In the genomic region with DNA sequence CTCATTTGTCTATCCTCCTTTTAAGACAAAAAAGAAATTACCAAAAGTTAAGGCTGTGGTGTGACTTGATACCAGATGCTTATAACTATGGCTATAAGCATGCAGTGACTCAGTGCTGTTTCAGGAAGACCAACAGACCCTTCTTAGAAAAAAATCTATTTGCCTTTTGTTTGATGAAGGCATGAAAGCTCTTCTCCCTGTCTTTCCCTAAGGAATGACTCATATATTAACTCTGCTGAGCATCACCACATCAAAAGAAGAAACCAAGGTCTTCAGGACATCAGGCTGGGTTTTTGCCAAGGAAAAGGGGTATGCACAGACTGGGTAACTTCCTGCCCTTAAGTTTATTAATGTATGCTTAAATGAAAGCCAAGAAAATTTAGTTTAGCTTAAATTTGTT, we compare ENCODE assay signal across 8 cellular contexts. TPM values are rescaled to one million over a fixed set of nuclear protein-coding genes. Genes with fewer than 3 reads are reported as not detected.
DNase-seq lines count a peak whose midpoint lies in the region; ATAC-seq, FAIRE-seq and TF ChIP-seq lines count a peak whose summit lies in the region.

No MANE protein-coding gene starts in this region.

- TF ChIP-seq POLR2A in stomach (IDR thresholded peaks at IDR 0.05) (no peak), GM12891 (IDR thresholded peaks at IDR 0.05; ENCODE audit: low read depth, low read length) (no peak)

- peaks cover 4% of the 10 kb centered on the region for H3K9me3 Mint-ChIP-seq in activated CD8-positive, alpha-beta memory T cell treated with anti-CD3 and anti-CD28 coated beads, Interleukin-2, amount 10 ng/mL, durations not matched to agents 7 days and 5 days (ENCODE audit: low read depth)
- H3K9me3 Mint-ChIP-seq in activated B cell treated with CpG ODN at 0.5 μM for 24 hours: peaks cover 1% of the 10 kb centered on the region

- H3K36me3 Mint-ChIP-seq in activated CD8-positive, alpha-beta memory T cell treated with anti-CD3 and anti-CD28 coated beads, Interleukin-2, amount 10 ng/mL, durations not matched to agents 7 days and 5 days: peaks cover 19% of the 10 kb centered on the region
- peaks cover 24% of the 10 kb centered on the region for H3K36me3 Mint-ChIP-seq in activated B cell treated with CpG ODN at 0.5 μM for 24 hours (ENCODE audit: low read depth)

- no peaks in the 10 kb centered on the region for H3K27me3 Mint-ChIP-seq in activated CD8-positive, alpha-beta memory T cell treated with anti-CD3 and anti-CD28 coated beads, Interleukin-2, amount 10 ng/mL, durations not matched to agents 7 days and 5 days
- H3K27me3 Mint-ChIP-seq in activated B cell treated with CpG ODN at 0.5 μM for 24 hours: no peaks in the 10 kb centered on the region

- FAIRE-seq in GM12891 (lab: Jason Lieb, UNC): no peak

- CTCF ChIA-PET in activated CD8-positive, alpha-beta memory T cell treated with anti-CD3 and anti-CD28 coated beads, Interleukin-2, amount 10 ng/mL, durations not matched to agents 7 days and 5 days (lab: Charles Lee): interaction anchor here (0.9 to 5.5 kb wide), 18 partner anchors 9 to 282 kb away, joined by 3 to 71 read pairs (median 9); a partner anchor contains a TSS
- CTCF ChIA-PET in activated B cell treated with CpG ODN at 0.5 μM for 24 hours (lab: Charles Lee): interaction anchor here (0.6 to 4.3 kb wide), 10 partner anchors 9 to 94 kb away, joined by 3 to 53 read pairs (median 10); no protein-coding TSS in a partner anchor

- H3K27ac Mint-ChIP-seq in activated CD8-positive, alpha-beta memory T cell treated with anti-CD3 and anti-CD28 coated beads, Interleukin-2, amount 10 ng/mL, durations not matched to agents 7 days and 5 days: peak overlapping the region; percentile 84
- peak overlapping the region; percentile 56 for H3K27ac Mint-ChIP-seq in activated B cell treated with CpG ODN at 0.5 μM for 24 hours

- peak; percentile 42 for ATAC-seq in activated CD8-positive, alpha-beta memory T cell treated with anti-CD3 and anti-CD28 coated beads, Interleukin-2, amount 10 ng/mL, durations not matched to agents 7 days and 5 days
- no peak for ATAC-seq in activated B cell treated with CpG ODN at 0.5 μM for 24 hours (ENCODE audit: low read depth)

- intact Hi-C loops in activated B cell treated with CpG ODN at 0.5 μM for 24 hours (cut with micrococcal nuclease): loop anchor here (5.0 kb wide), 1 partner anchor 158 kb away; no protein-coding TSS in a partner anchor
- intact Hi-C loops in stomach (cut with DNase I; ENCODE audit: low total_unique reads): loop anchor here (10.0 kb wide), 1 partner anchor 110 kb away; no protein-coding TSS in a partner anchor

- H3K27ac ChIP-seq in stomach: peak overlapping the region in 4 of 5 donors; percentile 58 to 73 (median 66)

- TF ChIP-seq CTCF in activated B cell treated with CpG ODN at 0.5 μM for 24 hours (IDR thresholded peaks at IDR 0.05): no peak
- TF ChIP-seq CTCF in foreskin fibroblast (IDR thresholded peaks at IDR 0.05; ENCODE audit: low read depth, low read length): no peak
- TF ChIP-seq CTCF in stomach (IDR thresholded peaks at IDR 0.05): no peak

- H3K9me3 ChIP-seq in stomach: peaks cover 0 to 5% (median 0%) of the 10 kb centered on the region in 4 donors

- no peak for DNase-seq in activated CD8-positive, alpha-beta memory T cell treated with anti-CD3 and anti-CD28 coated beads, Interleukin-2, amount 10 ng/mL, durations not matched to agents 7 days and 5 days
- DNase-seq in activated CD8-positive, alpha-beta memory T cell treated with anti-CD3 and anti-CD28 coated beads, Interleukin-2, amount 50 U/mL, for 48 hours: no peak
- DNase-seq in activated B cell treated with CpG ODN at 0.5 μM for 24 hours (no peak), foreskin fibroblast (peak; percentile 89 to 92), stomach (no peak), GM12891 (ENCODE audit: insufficient read length, low spot score) (no peak), 8988T (no peak)
- DNase-seq in NK-92 treated with Interleukin-12 subunit alpha and Interleukin-12 subunit beta, amount 100 ng/mL, for 24 hours (lab: John Stamatoyannopoulos, UW): no peak

- peaks cover 65% of the 10 kb centered on the region for H3K4me1 Mint-ChIP-seq in activated CD8-positive, alpha-beta memory T cell treated with anti-CD3 and anti-CD28 coated beads, Interleukin-2, amount 10 ng/mL, durations not matched to agents 7 days and 5 days
- H3K4me1 Mint-ChIP-seq in activated B cell treated with CpG ODN at 0.5 μM for 24 hours: peaks cover 18% of the 10 kb centered on the region

- peak overlapping the region; percentile 50 for H3K4me3 Mint-ChIP-seq in activated CD8-positive, alpha-beta memory T cell treated with anti-CD3 and anti-CD28 coated beads, Interleukin-2, amount 10 ng/mL, durations not matched to agents 7 days and 5 days
- no peak overlapping the region for H3K4me3 Mint-ChIP-seq in activated B cell treated with CpG ODN at 0.5 μM for 24 hours

- TF ChIP-seq EP300 in stomach (IDR thresholded peaks at IDR 0.05): no peak

- H3K36me3 ChIP-seq in stomach: peaks cover 0 to 23% (median 10%) of the 10 kb centered on the region in 4 donors

- no peak overlapping the region for H3K4me3 ChIP-seq in foreskin fibroblast (ENCODE audit: low read depth in 1 of 2, low read length in 2 of 2)
- H3K4me3 ChIP-seq in stomach: no peak overlapping the region

- peaks cover 4 to 62% (median 18%) of the 10 kb centered on the region in 4 donors for H3K4me1 ChIP-seq in stomach

- no peaks in the 10 kb centered on the region for H3K27me3 ChIP-seq in stomach

- POLR2A ChIA-PET in activated B cell treated with CpG ODN at 0.5 μM for 24 hours (lab: Charles Lee): interaction anchor here (0.6 to 6.6 kb wide), 11 partner anchors 13 to 157 kb away, joined by 3 to 137 read pairs (median 11); no protein-coding TSS in a partner anchor

TF ChIP-seq in GM12891, 5 proteins besides CTCF, POLR2A, EP300 and RAD21:
- TF ChIP-seq POU2F2 (IDR thresholded peaks at IDR 0.05; ENCODE audit: low read depth, low read length) (no peak), SPI1 (IDR thresholded peaks at IDR 0.05; ENCODE audit: low read depth, low read length) (no peak), PAX5 (IDR thresholded peaks at IDR 0.05; ENCODE audit: insufficient read depth, low read length, severe bottlenecking) (no peak), POLR2AphosphoS5 (IDR thresholded peaks at IDR 0.05; ENCODE audit: low read depth, low read length) (no peak), TAF1 (IDR thresholded peaks at IDR 0.05; ENCODE audit: low read depth, low read length) (no peak)

RNA-seq across cellular contexts. Expression of a gene that starts 47.1 kb away (rescaled TPM):
- 100 to 1,000 TPM; 279 to 396 TPM for total RNA-seq in activated CD8-positive, alpha-beta memory T cell treated with anti-CD3 and anti-CD28 coated beads, Interleukin-2, amount 10 ng/mL, durations not matched to agents 7 days and 5 days
- total RNA-seq in activated B cell treated with CpG ODN at 0.5 μM for 24 hours (158 and 176 TPM in 2 replicates), stomach (100 to 1,000 TPM; 107 to 562 (median 214) TPM)
- 100 to 1,000 TPM in 1 of 3 donors, 10 to 100 TPM in 2; 24.4 to 160 (median 51.6) TPM for polyA plus RNA-seq in stomach
- polyA plus RNA-seq in GM12891 (2012; ENCODE audit: low read depth, missing spikeins): 66.9 TPM

RNA-seq across cellular contexts. Expression of a gene that starts 47.3 kb away (rescaled TPM):
- 10 to 100 TPM; 28.2 to 37.8 TPM for total RNA-seq in activated CD8-positive, alpha-beta memory T cell treated with anti-CD3 and anti-CD28 coated beads, Interleukin-2, amount 10 ng/mL, durations not matched to agents 7 days and 5 days
- total RNA-seq in activated B cell treated with CpG ODN at 0.5 μM for 24 hours (27.0 and 29.9 TPM in 2 replicates), stomach (100 to 1,000 TPM in 1 of 5 donors, 10 to 100 TPM in 3, 1 to 10 TPM in 1; 4.3 to 107 (median 14.1) TPM)
- 10 to 100 TPM; 20.2 to 38.0 (median 30.2) TPM for polyA plus RNA-seq in stomach
- polyA plus RNA-seq in GM12891 (2012; ENCODE audit: low read depth, missing spikeins): 46.2 TPM

Comparison
In these comparisons a context has a peak if more than half of its experiments do, and no peak if none do; other contexts are left out.
1. DNase-seq: peak in foreskin fibroblast (2 of 2); none in activated CD8-positive, alpha-beta memory T cell treated with anti-CD3 and anti-CD28 coated beads, Interleukin-2, amount 10 ng/mL, durations not matched to agents 7 days and 5 days (single experiment), activated CD8-positive, alpha-beta memory T cell treated with anti-CD3 and anti-CD28 coated beads, Interleukin-2, amount 50 U/mL, for 48 hours (single experiment), activated B cell treated with CpG ODN at 0.5 μM for 24 hours (single experiment), stomach (single experiment), GM12891 (single experiment), 8988T (single experiment) and NK-92 treated with Interleukin-12 subunit alpha and Interleukin-12 subunit beta, amount 100 ng/mL, for 24 hours (single experiment).